Comparison of ENCODE assay signal across 7 cellular contexts in genomic region chr2:37812941-37813730, GRCh38.
"Had no signal": no experiment of that assay in that cellular context is flagged by ENCODE, and none has a peak within 500 bp of the region (broad histone marks: within the 10 kb centered on the region; RNA-seq: fewer than 3 reads in every experiment).

No MANE protein-coding gene starts in this region.

- H2AFZ ChIP-seq: GM23338 had no signal

- H3K4me2 ChIP-seq: GM23338 had no signal

- H3K27ac ChIP-seq: HL-60 had no signal

- DNase-seq: H9, HFFc6, KG1 had no signal

- H3K4me3 ChIP-seq: GM23338, K562 had no signal

- ATAC-seq: GM23338, HCT116, K562 had no signal
